ENCODE assay signal across 11 cellular contexts in genomic region chr1:72586023-72586685, GRCh38.
"Had no signal": no experiment of that assay in that cellular context is flagged by ENCODE, and none has a peak within 500 bp of the region (broad histone marks: within the 10 kb centered on the region; RNA-seq: fewer than 3 reads in every experiment).

No MANE protein-coding gene starts in this region.

- FAIRE-seq: H1, H54 had no signal

- H3K9me3 ChIP-seq: HAP-1 had no signal

- H3K4me3 ChIP-seq: GM23248, GM23338, HAP-1 had no signal

- H2AFZ ChIP-seq: GM23248, GM23338 had no signal

- H3K4me2 ChIP-seq: GM23338 had no signal

- ATAC-seq: GM23338, HCT116 had no signal

- H3K9ac ChIP-seq: GM23248 had no signal

- H3K27ac ChIP-seq: GM23248 had no signal

- H3K36me3 ChIP-seq: HAP-1 had no signal

- DNase-seq: GM23248, GOT3, H7, H9, HCEC 1CT, HFFc6 had no signal

- H3K4me1 ChIP-seq: HAP-1 had no signal
